In genomic region chr14:81252278-81252677, GRCh38 we compare ENCODE assay signal across 2 cellular contexts.
TF ChIP-seq lines count a peak whose summit lies in the region.

No MANE protein-coding gene starts in this region.

TF ChIP-seq in A549, 52 proteins besides CTCF, POLR2A, EP300 and RAD21:
- TF ChIP-seq GATA3 (IDR thresholded peaks at IDR 0.05; ENCODE audit: borderline replicate concordance) (peak; percentile 31; the same call in 1 of the 2 replicates), POLR2AphosphoS2 (conservative IDR thresholded peaks at IDR 0.05; ENCODE audit: low read length) (no peak), RCOR1 (IDR thresholded peaks at IDR 0.05; ENCODE audit: low read depth, low read length) (no peak)

TF ChIP-seq in K562, 482 proteins besides CTCF, POLR2A, EP300 and RAD21:
- TF ChIP-seq SRSF7 (optimal IDR thresholded peaks at IDR 0.05; ENCODE audit: low read depth, low read length) (no peak), PCBP2 (IDR thresholded peaks at IDR 0.05; ENCODE audit: low read depth, low read length, poor library complexity, severe bottlenecking) (no peak), GATA2 (CRISPR knock-in tag; IDR thresholded peaks at IDR 0.05) (0 out of 2 replicates have a peak, but pooled peaks have one; percentile 24)
- TF ChIP-seq, protein P1, sequence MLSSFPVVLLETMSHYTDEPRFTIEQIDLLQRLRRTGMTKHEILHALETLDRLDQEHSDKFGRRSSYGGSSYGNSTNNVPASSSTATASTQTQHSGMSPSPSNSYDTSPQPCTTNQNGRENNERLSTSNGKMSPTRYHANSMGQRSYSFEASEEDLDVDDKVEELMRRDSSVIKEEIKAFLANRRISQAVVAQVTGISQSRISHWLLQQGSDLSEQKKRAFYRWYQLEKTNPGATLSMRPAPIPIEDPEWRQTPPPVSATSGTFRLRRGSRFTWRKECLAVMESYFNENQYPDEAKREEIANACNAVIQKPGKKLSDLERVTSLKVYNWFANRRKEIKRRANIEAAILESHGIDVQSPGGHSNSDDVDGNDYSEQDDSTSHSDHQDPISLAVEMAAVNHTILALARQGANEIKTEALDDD (IDR thresholded peaks at IDR 0.05): 0 out of 2 replicates have a peak, but pooled peaks have one; percentile 26
TF ChIP-seq in K562: peak in this region for 2.
